ENCODE assay signal across 8 cellular contexts in genomic region chr1:31155216-31155806, GRCh38.
DNase-seq lines count a peak whose midpoint lies in the region; ATAC-seq, FAIRE-seq and TF ChIP-seq lines count a peak whose summit lies in the region.

No MANE protein-coding gene starts in this region.

- H3K4me3 ChIP-seq in bronchial epithelial cell (ENCODE audit: low read depth, low read length) (peak overlapping the region; percentile 72), kidney epithelial cell (ENCODE audit: low read depth, low read length) (peak overlapping the region; percentile 58)

- peak overlapping the region; percentile 84 for H3K27ac ChIP-seq in VCaP

- TF ChIP-seq CTCF in VCaP (conservative IDR thresholded peaks at IDR 0.05) (peak; percentile 42), bronchial epithelial cell (IDR thresholded peaks at IDR 0.05; ENCODE audit: insufficient read depth, low read length, severe bottlenecking) (peak; percentile 46), kidney epithelial cell (IDR thresholded peaks at IDR 0.05; ENCODE audit: insufficient read depth, low read length, poor library complexity, severe bottlenecking) (peak; percentile 17)

- DNase-seq in DMS53 (lab: John Stamatoyannopoulos, UW) = peak; percentile 79
- peak; percentile 35 for DNase-seq in NCI-H1092 treated with DMSO at 0.1 percent for 48 hours (lab: John Stamatoyannopoulos, UW)
- DNase-seq in bronchial epithelial cell (ENCODE audit: low read depth) = peak; percentile 30
- DNase-seq in kidney epithelial cell (ENCODE audit: low read depth) = no peak
- DNase-seq in stimulated activated CD4-positive, alpha-beta T cell treated with anti-CD3 and anti-CD28 coated beads, Interleukin-1b, Interleukin-23, amount 100 ng/mL, for 24 hours (ENCODE audit: low read depth in 4 of 4, low spot score in 1 of 4) = peak; percentile 36 to 67 (median 50)

- FAIRE-seq in bronchial epithelial cell (lab: Jason Lieb, UNC) = no peak

- H3K36me3 ChIP-seq in bronchial epithelial cell (ENCODE audit: control insufficient read depth, insufficient read depth, low read length) (peaks cover 2% of the 10 kb centered on the region), kidney epithelial cell (ENCODE audit: control insufficient read depth, insufficient read depth, low read length) (no peaks in the 10 kb centered on the region)

- H3K27me3 ChIP-seq in bronchial epithelial cell (ENCODE audit: control insufficient read depth, insufficient read depth, low read length) (no peaks in the 10 kb centered on the region), kidney epithelial cell (ENCODE audit: control insufficient read depth, insufficient read depth, low read length) (no peaks in the 10 kb centered on the region)

- ATAC-seq in GM21723 (IDR thresholded peaks at IDR 0.05; ENCODE audit: unreplicated experiment) (peak; percentile 74), HG03460 (IDR thresholded peaks at IDR 0.05; ENCODE audit: unreplicated experiment) (no peak)
